ENCODE assay signal across 8 cellular contexts in the genomic region with DNA sequence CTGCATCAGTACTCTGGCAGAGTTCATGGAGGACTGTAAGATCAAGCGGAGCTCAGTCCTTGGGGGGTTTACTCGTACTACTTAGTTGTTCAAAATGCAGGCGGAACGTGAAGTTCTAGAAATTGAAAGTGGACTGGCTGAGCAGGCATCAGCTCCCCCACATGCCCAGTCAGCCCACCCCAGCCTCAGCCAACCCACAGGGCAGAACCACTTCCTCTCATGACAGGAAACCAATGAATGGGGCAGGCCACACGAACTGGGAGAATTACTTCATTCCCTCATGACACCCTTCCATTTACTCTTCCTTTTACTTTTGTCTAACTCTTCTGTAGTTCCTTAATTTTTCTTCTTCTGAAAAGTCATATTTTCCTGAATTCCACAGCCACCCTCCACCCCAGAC.
A peak's percentile ranks its signal among the peaks of the same experiment; 100 is the strongest.
DNase-seq lines count a peak whose midpoint lies in the region; ATAC-seq, FAIRE-seq and TF ChIP-seq lines count a peak whose summit lies in the region.

No MANE protein-coding gene starts in this region.

- H3K27ac ChIP-seq in spleen (peak overlapping the region in 6 of 8 donors; percentile 0 to 78 (median 56)), MM.1S (ENCODE audit: low read length) (no peak overlapping the region), small intestine (ENCODE audit: low read depth in 1 of 2, low read length in 1 of 2) (no peak overlapping the region)

- H3K4me3 Mint-ChIP-seq in activated CD4-positive, alpha-beta T cell treated with anti-CD3 and anti-CD28 coated beads, Interleukin-2, amount 10 ng/mL, durations not matched to agents 7 days and 5 days: no peak overlapping the region
- no peak overlapping the region for H3K4me3 Mint-ChIP-seq in activated CD8-positive, alpha-beta memory T cell treated with anti-CD3 and anti-CD28 coated beads, Interleukin-2, amount 10 ng/mL, durations not matched to agents 7 days and 5 days

- H3K9me3 ChIP-seq in spleen (no peaks in the 10 kb centered on the region), MM.1S (replicated peaks; ENCODE audit: insufficient read depth, low read length) (no peaks in the 10 kb centered on the region), small intestine (ENCODE audit: control insufficient read depth, low read depth) (no peaks in the 10 kb centered on the region)

- no peaks in the 10 kb centered on the region for H3K79me2 ChIP-seq in MM.1S (ENCODE audit: low read length)

- peak; percentile 59 for ATAC-seq in HG03064 (IDR thresholded peaks at IDR 0.05; ENCODE audit: low read depth, unreplicated experiment)
- ATAC-seq in activated CD8-positive, alpha-beta memory T cell treated with anti-CD3 and anti-CD28 coated beads, Interleukin-2, amount 10 ng/mL, durations not matched to agents 7 days and 5 days: peak; percentile 42

- no peaks in the 10 kb centered on the region for H3K9me2 ChIP-seq in MM.1S (replicated peaks; ENCODE audit: insufficient read depth, low read length)

- intact Hi-C loops in spleen (cut with DNase I; ENCODE audit: low total_unique reads): no loop called here

- no peaks in the 10 kb centered on the region for H3K36me3 Mint-ChIP-seq in activated CD4-positive, alpha-beta T cell treated with anti-CD3 and anti-CD28 coated beads, Interleukin-2, amount 10 ng/mL, durations not matched to agents 7 days and 5 days (ENCODE audit: low read depth)
- H3K36me3 Mint-ChIP-seq in activated CD8-positive, alpha-beta memory T cell treated with anti-CD3 and anti-CD28 coated beads, Interleukin-2, amount 10 ng/mL, durations not matched to agents 7 days and 5 days: no peaks in the 10 kb centered on the region

- no peak overlapping the region for H3K9ac ChIP-seq in MM.1S (ENCODE audit: low read length)

- no peaks in the 10 kb centered on the region for H3F3A ChIP-seq in MM.1S (ENCODE audit: insufficient read depth, low read length)

- no peak for TF ChIP-seq POLR2A in spleen (IDR thresholded peaks at IDR 0.05)

- H2AFZ ChIP-seq in MM.1S (ENCODE audit: low read length): no peak overlapping the region

- DNase-seq in activated CD4-positive, alpha-beta T cell treated with anti-CD3 and anti-CD28 coated beads, Interleukin-2, amount 10 ng/mL, durations not matched to agents 7 days and 5 days: peak; percentile 29
- DNase-seq in activated CD4-positive, alpha-beta T cell treated with anti-CD3 and anti-CD28 coated beads for 4 hours: no peak
- peak; percentile 72 for DNase-seq in activated CD8-positive, alpha-beta memory T cell treated with anti-CD3 and anti-CD28 coated beads, Interleukin-2, amount 10 ng/mL, durations not matched to agents 7 days and 5 days
- DNase-seq in spleen: peak; percentile 91
- DNase-seq in MM.1S: no peak
- DNase-seq in HUDEP-2 (lab: John Stamatoyannopoulos, UW; ENCODE audit: unreplicated experiment in 76 of 76): no peak
- no peak for DNase-seq in small intestine

- H3K4me2 ChIP-seq in MM.1S (ENCODE audit: low read depth, low read length): no peak overlapping the region

- POLR2A ChIA-PET in activated CD4-positive, alpha-beta T cell treated with anti-CD3 and anti-CD28 coated beads, Interleukin-2, amount 10 ng/mL, durations not matched to agents 7 days and 5 days (lab: Charles Lee): interaction anchor here (0.6 kb wide), 1 partner anchor 184 kb away, joined by 4 read pairs; no protein-coding TSS in a partner anchor

- CTCF ChIA-PET in activated CD4-positive, alpha-beta T cell treated with anti-CD3 and anti-CD28 coated beads, Interleukin-2, amount 10 ng/mL, durations not matched to agents 7 days and 5 days (lab: Charles Lee): interaction anchor here (0.6 kb wide), 1 partner anchor 66 kb away, joined by 4 read pairs; no protein-coding TSS in a partner anchor
- CTCF ChIA-PET in activated CD8-positive, alpha-beta memory T cell treated with anti-CD3 and anti-CD28 coated beads, Interleukin-2, amount 10 ng/mL, durations not matched to agents 7 days and 5 days (lab: Charles Lee): no interaction called here

- peaks cover 18 to 36% (median 25%) of the 10 kb centered on the region in 6 donors for H3K4me1 ChIP-seq in spleen
- H3K4me1 ChIP-seq in MM.1S (ENCODE audit: low read length): no peaks in the 10 kb centered on the region
- no peaks in the 10 kb centered on the region for H3K4me1 ChIP-seq in small intestine (ENCODE audit: control insufficient read depth in 2 of 2, insufficient read depth in 1 of 2, low read depth in 1 of 2, low read length in 1 of 2)

- peak overlapping the region in 1 of 8 donors; percentile 46 for H3K4me3 ChIP-seq in spleen
- no peak overlapping the region for H3K4me3 ChIP-seq in MM.1S (ENCODE audit: low read length)
- H3K4me3 ChIP-seq in small intestine (ENCODE audit: low read depth in 1 of 2, low read length in 2 of 2): no peak overlapping the region

- whole genome bisulfite sequencing in spleen, 5 donors: 14 to 32% (median 17%) methylated on average over 5 of the region's 5 CpGs
- WGBS in small intestine, 3 donors: 67 to 72% (median 69%) methylated on average over 5 of the region's 5 CpGs

- no peak for FAIRE-seq in small intestine (lab: Jason Lieb, UNC)

- TF ChIP-seq CTCF in spleen (IDR thresholded peaks at IDR 0.05 in 8 of 11, conservative IDR thresholded peaks at IDR 0.05 in 3 of 11) (no peak), MM.1S (IDR thresholded peaks at IDR 0.05; ENCODE audit: low read length) (no peak)

- H3K27me3 ChIP-seq in spleen (replicated peaks in 1 of 7) (no peaks in the 10 kb centered on the region), MM.1S (replicated peaks; ENCODE audit: insufficient read depth, low read length) (no peaks in the 10 kb centered on the region), small intestine (ENCODE audit: control insufficient read depth in 2 of 2, insufficient read depth in 2 of 2, low read length in 2 of 2) (no peaks in the 10 kb centered on the region)

- no peaks in the 10 kb centered on the region for H4K20me1 ChIP-seq in MM.1S (ENCODE audit: insufficient read depth, low read length)

- H3K9me3 Mint-ChIP-seq in activated CD4-positive, alpha-beta T cell treated with anti-CD3 and anti-CD28 coated beads, Interleukin-2, amount 10 ng/mL, durations not matched to agents 7 days and 5 days: no peaks in the 10 kb centered on the region
- H3K9me3 Mint-ChIP-seq in activated CD8-positive, alpha-beta memory T cell treated with anti-CD3 and anti-CD28 coated beads, Interleukin-2, amount 10 ng/mL, durations not matched to agents 7 days and 5 days (ENCODE audit: low read depth): no peaks in the 10 kb centered on the region

- peaks cover 14% of the 10 kb centered on the region for H3K4me1 Mint-ChIP-seq in activated CD4-positive, alpha-beta T cell treated with anti-CD3 and anti-CD28 coated beads, Interleukin-2, amount 10 ng/mL, durations not matched to agents 7 days and 5 days
- peaks cover 13% of the 10 kb centered on the region for H3K4me1 Mint-ChIP-seq in activated CD8-positive, alpha-beta memory T cell treated with anti-CD3 and anti-CD28 coated beads, Interleukin-2, amount 10 ng/mL, durations not matched to agents 7 days and 5 days

- no peaks in the 10 kb centered on the region for H3K27me3 Mint-ChIP-seq in activated CD4-positive, alpha-beta T cell treated with anti-CD3 and anti-CD28 coated beads, Interleukin-2, amount 10 ng/mL, durations not matched to agents 7 days and 5 days
- peaks cover 34% of the 10 kb centered on the region for H3K27me3 Mint-ChIP-seq in activated CD8-positive, alpha-beta memory T cell treated with anti-CD3 and anti-CD28 coated beads, Interleukin-2, amount 10 ng/mL, durations not matched to agents 7 days and 5 days

- H3K36me3 ChIP-seq in spleen (peaks cover 0 to 15% (median 3%) of the 10 kb centered on the region in 6 donors), MM.1S (replicated peaks; ENCODE audit: insufficient read depth, low read length) (no peaks in the 10 kb centered on the region), small intestine (ENCODE audit: control insufficient read depth in 2 of 2, insufficient read depth in 2 of 2, low read length in 2 of 2) (no peaks in the 10 kb centered on the region)

- no peak overlapping the region for H3K27ac Mint-ChIP-seq in activated CD4-positive, alpha-beta T cell treated with anti-CD3 and anti-CD28 coated beads, Interleukin-2, amount 10 ng/mL, durations not matched to agents 7 days and 5 days
- no peak overlapping the region for H3K27ac Mint-ChIP-seq in activated CD8-positive, alpha-beta memory T cell treated with anti-CD3 and anti-CD28 coated beads, Interleukin-2, amount 10 ng/mL, durations not matched to agents 7 days and 5 days

Comparison
In these comparisons a context has a peak if more than half of its experiments do, and no peak if none do; other contexts are left out.
1. DNase-seq: peak in activated CD4-positive, alpha-beta T cell treated with anti-CD3 and anti-CD28 coated beads, Interleukin-2, amount 10 ng/mL, durations not matched to agents 7 days and 5 days (single experiment), activated CD8-positive, alpha-beta memory T cell treated with anti-CD3 and anti-CD28 coated beads, Interleukin-2, amount 10 ng/mL, durations not matched to agents 7 days and 5 days (single experiment) and spleen (single experiment); none in activated CD4-positive, alpha-beta T cell treated with anti-CD3 and anti-CD28 coated beads for 4 hours (0 of 2), MM.1S (single experiment), HUDEP-2 (0 of 76) and small intestine (single experiment).
2. H3K27ac ChIP-seq: peak in spleen (6 of 8); none in MM.1S (single experiment) and small intestine (0 of 2).